ENCODE assay signal across 8 cellular contexts in genomic region chr20:1466211-1467081, GRCh38. TPM values are rescaled to one million over a fixed set of nuclear protein-coding genes. Genes with fewer than 3 reads are reported as not detected.
DNase-seq lines count a peak whose midpoint lies in the region; ATAC-seq and TF ChIP-seq lines count a peak whose summit lies in the region.

TSS of gene NSFL1C (minus strand) at chr20:1466849. CDS start at chr20:1466824, 25 bp downstream.

- no peaks in the 10 kb centered on the region for H3K27me3 ChIP-seq in breast epithelium
- no peaks in the 10 kb centered on the region for H3K27me3 ChIP-seq in smooth muscle cell (ENCODE audit: low read depth)

- H4K20me1 ChIP-seq in smooth muscle cell (ENCODE audit: low read depth): peaks cover 42% of the 10 kb centered on the region

- DNase-seq in ACHN (peak; percentile 88), NCI-H2196 (lab: John Stamatoyannopoulos, UW; ENCODE audit: unreplicated experiment) (peak; percentile 96), breast epithelium (ENCODE audit: low spot score in 2 of 2) (peak; percentile 89 to 95), iPS-NIHi11 (ENCODE audit: low spot score) (peak; percentile 99), smooth muscle cell (lab: John Stamatoyannopoulos, UW; ENCODE audit: unreplicated experiment) (peak; percentile 91)

- H3K36me3 ChIP-seq in breast epithelium (no peaks in the 10 kb centered on the region), smooth muscle cell (ENCODE audit: low read depth) (no peaks in the 10 kb centered on the region)

- intact Hi-C loops in breast epithelium (cut with DNase I; ENCODE audit: low total_unique reads): no loop called here

- no peak for TF ChIP-seq POLR2A in breast epithelium (IDR thresholded peaks at IDR 0.05)

- peaks cover 9 to 11% of the 10 kb centered on the region in 2 donors for H3K4me1 ChIP-seq in breast epithelium
- peaks cover 11% of the 10 kb centered on the region for H3K4me1 ChIP-seq in smooth muscle cell (ENCODE audit: low read depth)

- H3K27ac ChIP-seq in VCaP (peak within 1 kb of the TSS; percentile 89), breast epithelium (peak within 1 kb of the TSS; percentile 85), smooth muscle cell (ENCODE audit: low read depth) (peak within 1 kb of the TSS; percentile 88)

- H3K4me3 ChIP-seq in breast epithelium (peak within 1 kb of the TSS; percentile 91 to 98 (median 97)), smooth muscle cell (peak within 1 kb of the TSS; percentile 87)

- H3F3A ChIP-seq in smooth muscle cell (ENCODE audit: low read depth): peaks cover 6% of the 10 kb centered on the region

- ATAC-seq in GM18868 (IDR thresholded peaks at IDR 0.05; ENCODE audit: unreplicated experiment) (peak; percentile 85), HG03108 (IDR thresholded peaks at IDR 0.05; ENCODE audit: unreplicated experiment) (peak; percentile 80)

- in situ Hi-C loops in ACHN (cut with HindIII; ENCODE audit: low pct_ligation_motif_present, low pct_unique_long_range_greater_than_20kb, low sequenced_read_pairs): no loop called here

- peaks cover 39% of the 10 kb centered on the region for H3K79me2 ChIP-seq in smooth muscle cell (ENCODE audit: low read depth)

- no peaks in the 10 kb centered on the region for H3K9me3 ChIP-seq in breast epithelium
- H3K9me3 ChIP-seq in smooth muscle cell (replicated peaks; ENCODE audit: low read depth): no peaks in the 10 kb centered on the region

- 2% methylated on average over 38 of the region's 104 CpGs for WGBS in smooth muscle cell (ENCODE audit: low lambda C conversion rate)

- H3K9ac ChIP-seq in smooth muscle cell (ENCODE audit: low read depth): peak within 1 kb of the TSS; percentile 95

- H2AFZ ChIP-seq in smooth muscle cell (ENCODE audit: low read depth): peak within 1 kb of the TSS; percentile 77

- peak; percentile 99 for TF ChIP-seq CTCF in VCaP (conservative IDR thresholded peaks at IDR 0.05)
- TF ChIP-seq CTCF in breast epithelium (IDR thresholded peaks at IDR 0.05): peak; percentile 48 to 97 (median 56)
- TF ChIP-seq CTCF in smooth muscle cell (IDR thresholded peaks at IDR 0.05; ENCODE audit: borderline replicate concordance, insufficient read depth, poor library complexity, severe bottlenecking): peak; percentile 99

- peak within 1 kb of the TSS; percentile 95 for H3K4me2 ChIP-seq in smooth muscle cell

RNA-seq across cellular contexts. Expression of gene NSFL1C, which starts in this region (rescaled TPM):
- total RNA-seq in breast epithelium (10 to 100 TPM; 36.7 to 67.5 (median 49.5) TPM), smooth muscle cell (22.4 and 31.8 TPM in 2 replicates)
- polyA plus RNA-seq in smooth muscle cell: 82.9 and 92.4 TPM in 2 replicates

Comparison
In these comparisons a context has a peak if more than half of its experiments do, and no peak if none do; other contexts are left out.
1. Peak in every context shown above with its lines: DNase-seq, ATAC-seq, H3K4me3 ChIP-seq and H3K27ac ChIP-seq.